18 cellular contexts compared by ENCODE assay signal in genomic region chr16:80667925-80668324, GRCh38.
DNase-seq lines count a peak whose midpoint lies in the region; ATAC-seq lines count a peak whose summit lies in the region.
"Had no signal": no experiment of that assay in that cellular context is flagged by ENCODE, and none has a peak within 500 bp of the region (broad histone marks: within the 10 kb centered on the region; RNA-seq: fewer than 3 reads in every experiment).

No MANE protein-coding gene starts in this region.

- ATAC-seq in HG03135 (IDR thresholded peaks at IDR 0.05; ENCODE audit: unreplicated experiment), result no peak
- ATAC-seq: GM12878 had no signal

- peak; percentile 97 for DNase-seq in G401 (ENCODE audit: low spot score)
- DNase-seq in cerebellar cortex (ENCODE audit: low spot score), result peak; percentile 96
- peak; percentile 90 for DNase-seq in cerebellum (ENCODE audit: low spot score)
- peak; percentile 22 for DNase-seq in islet precursor cell
- no peak for DNase-seq in GM19240 (ENCODE audit: insufficient read length, low spot score)
- DNase-seq in HuH-7.5 (ENCODE audit: low spot score), result no peak
- no peak for DNase-seq in NCI-H774 (lab: John Stamatoyannopoulos, UW)
- DNase-seq: 8988T; ACHN; BE2C; CD4-positive, alpha-beta memory T cell; CD4-positive, CD25-positive, alpha-beta regulatory T cell; CD8-positive, alpha-beta memory T cell; COR-L47; DMS79 treated with DMSO at 0.1 percent for 48 hours; GDM1 had no signal

- in situ Hi-C loops in G401 (cut with HindIII; ENCODE audit: low sequenced_read_pairs), result no loop called here

Comparison
In these comparisons a context has a peak if more than half of its experiments do, and no peak if none do; other contexts are left out.
1. DNase-seq: peak in G401 (single experiment), cerebellar cortex (single experiment), cerebellum (single experiment) and islet precursor cell (single experiment); none in GM19240 (single experiment), HuH-7.5 (single experiment) and NCI-H774 (single experiment).